ENCODE assay signal across 17 cellular contexts in genomic region chr5:150147580-150148407, GRCh38. TPM values are rescaled to one million over a fixed set of nuclear protein-coding genes. Genes with fewer than 3 reads are reported as not detected.
A peak's percentile ranks its signal among the peaks of the same experiment; 100 is the strongest.
DNase-seq lines count a peak whose midpoint lies in the region; FAIRE-seq and TF ChIP-seq lines count a peak whose summit lies in the region.
"Had no signal": no experiment of that assay in that cellular context is flagged by ENCODE, and none has a peak within 500 bp of the region (broad histone marks: within the 10 kb centered on the region; RNA-seq: fewer than 3 reads in every experiment).

No MANE protein-coding gene starts in this region.

- no peak overlapping the region for H3K18ac ChIP-seq in H1 (ENCODE audit: extremely low read depth, low read length)

- H3K23ac ChIP-seq in H1 (ENCODE audit: insufficient read length): no peak overlapping the region

- H3K36me3 Mint-ChIP-seq in activated CD4-positive, alpha-beta T cell treated with anti-CD3 and anti-CD28 coated beads, Interleukin-2, amount 10 ng/mL, durations not matched to agents 7 days and 5 days (ENCODE audit: low read depth): no peaks in the 10 kb centered on the region
- H3K36me3 Mint-ChIP-seq in activated CD4-positive, alpha-beta T cell treated with anti-CD3 and anti-CD28 coated beads, Interleukin-2, amount 10 ng/mL, durations not matched to agents 24 days and 14 days (ENCODE audit: low read depth): no peaks in the 10 kb centered on the region
- H3K36me3 Mint-ChIP-seq in nephron (ENCODE audit: low read depth): peaks cover 18% of the 10 kb centered on the region

- WGBS in H1 (ENCODE audit: extremely low coverage in 1 of 2, insufficient coverage in 1 of 2, insufficient read length in 1 of 2, insufficient replicate concordance in 2 of 2, low coverage in 1 of 2, low lambda C conversion rate in 2 of 2, missing lambda C conversion rate in 1 of 2), 2 experiments: 86% methylated on average over 15 of the region's 15 CpGs; no CpG with 5 or more reads in 1 of the 2 experiments
- WGBS in thyroid gland, 2 donors: 83 to 91% methylated on average over 15 of the region's 15 CpGs

- H3K79me2 ChIP-seq in H1 (ENCODE audit: control insufficient read depth in 1 of 2, insufficient read depth in 2 of 2, low read length in 2 of 2): no peaks in the 10 kb centered on the region

- H3K27me3 ChIP-seq in H1 (replicated peaks in 1 of 4; ENCODE audit: control insufficient read depth in 3 of 4, extremely low read depth in 1 of 4, insufficient read depth in 3 of 4, low read length in 3 of 4): no peaks in the 10 kb centered on the region; a peak in 1 of 7 replicates
- H3K27me3 ChIP-seq in thyroid gland: no peaks in the 10 kb centered on the region

- H2AFZ ChIP-seq in H1 (ENCODE audit: low read length): no peak overlapping the region

- H3K4me3 ChIP-seq in H1 (ENCODE audit: extremely low read depth in 1 of 4, insufficient read depth in 2 of 4, low read depth in 3 of 4, low read length in 4 of 4): no peak overlapping the region
- H3K4me3 ChIP-seq in thyroid gland (replicated peaks in 1 of 3): no peak overlapping the region

- H4K20me1 ChIP-seq in H1 (replicated peaks in 1 of 2; ENCODE audit: control insufficient read depth in 1 of 2, insufficient read depth in 2 of 2, low read length in 2 of 2): no peaks in the 10 kb centered on the region

- no peaks in the 10 kb centered on the region for H3K27me3 Mint-ChIP-seq in activated CD4-positive, alpha-beta T cell treated with anti-CD3 and anti-CD28 coated beads, Interleukin-2, amount 10 ng/mL, durations not matched to agents 7 days and 5 days
- H3K27me3 Mint-ChIP-seq in activated CD4-positive, alpha-beta T cell treated with anti-CD3 and anti-CD28 coated beads, Interleukin-2, amount 10 ng/mL, durations not matched to agents 24 days and 14 days: no peaks in the 10 kb centered on the region
- H3K27me3 Mint-ChIP-seq in nephron (ENCODE audit: low read depth): peaks cover 4% of the 10 kb centered on the region

- H4K8ac ChIP-seq in H1 (ENCODE audit: extremely low read depth, insufficient read depth, low read length): no peak overlapping the region

- no peak overlapping the region for H3K4me2 ChIP-seq in H1 (ENCODE audit: insufficient read depth in 1 of 2, low read depth in 2 of 2, low read length in 2 of 2)
- H3K4me2 ChIP-seq: KMS-11 had no signal

- H3K4me3 Mint-ChIP-seq in activated CD4-positive, alpha-beta T cell treated with anti-CD3 and anti-CD28 coated beads, Interleukin-2, amount 10 ng/mL, durations not matched to agents 7 days and 5 days: no peak overlapping the region
- H3K4me3 Mint-ChIP-seq in activated CD4-positive, alpha-beta T cell treated with anti-CD3 and anti-CD28 coated beads, Interleukin-2, amount 10 ng/mL, durations not matched to agents 24 days and 14 days: no peak overlapping the region
- peak overlapping the region in 1 of 3 experiments; percentile 37 for H3K4me3 Mint-ChIP-seq in nephron
- H3K4me3 Mint-ChIP-seq: activated naive CD4-positive, alpha-beta T cell treated with anti-CD3 and anti-CD28 coated beads for 36 hours had no signal

- H3K9me3 ChIP-seq in H1 (ENCODE audit: insufficient read depth in 2 of 2, low read depth in 1 of 2, low read length in 1 of 2): no peaks in the 10 kb centered on the region
- H3K9me3 ChIP-seq in thyroid gland: no peaks in the 10 kb centered on the region

- H3K79me1 ChIP-seq in H1 (ENCODE audit: low read depth, low read length): no peaks in the 10 kb centered on the region; the same call in 1 of the 2 replicates

- intact Hi-C loops in activated CD4-positive, alpha-beta T cell treated with anti-CD3 and anti-CD28 coated beads, Interleukin-2, amount 10 ng/mL, durations not matched to agents 24 days and 14 days (cut with micrococcal nuclease): no loop called here
- intact Hi-C loops in thyroid gland (cut with DNase I): no loop called here

- no peak overlapping the region for H3K56ac ChIP-seq in H1 (replicated peaks; ENCODE audit: insufficient read length, low read depth, low read length)

- peaks cover 39% of the 10 kb centered on the region for H3K4me1 Mint-ChIP-seq in activated CD4-positive, alpha-beta T cell treated with anti-CD3 and anti-CD28 coated beads, Interleukin-2, amount 10 ng/mL, durations not matched to agents 7 days and 5 days
- peaks cover 31% of the 10 kb centered on the region for H3K4me1 Mint-ChIP-seq in activated CD4-positive, alpha-beta T cell treated with anti-CD3 and anti-CD28 coated beads, Interleukin-2, amount 10 ng/mL, durations not matched to agents 24 days and 14 days
- peaks cover 68% of the 10 kb centered on the region for H3K4me1 Mint-ChIP-seq in nephron

- peak overlapping the region; percentile 42 for H3K27ac Mint-ChIP-seq in activated CD4-positive, alpha-beta T cell treated with anti-CD3 and anti-CD28 coated beads, Interleukin-2, amount 10 ng/mL, durations not matched to agents 7 days and 5 days
- no peak overlapping the region for H3K27ac Mint-ChIP-seq in activated CD4-positive, alpha-beta T cell treated with anti-CD3 and anti-CD28 coated beads, Interleukin-2, amount 10 ng/mL, durations not matched to agents 24 days and 14 days
- H3K27ac Mint-ChIP-seq in nephron: peak overlapping the region; percentile 60 to 92 (median 81)
- H3K27ac Mint-ChIP-seq: activated naive CD4-positive, alpha-beta T cell treated with anti-CD3 and anti-CD28 coated beads for 36 hours had no signal

- TF ChIP-seq CTCF in H1 (IDR thresholded peaks at IDR 0.05; ENCODE audit: control extremely low read depth in 1 of 3, insufficient read depth in 1 of 3, low read depth in 1 of 3, low read length in 3 of 3): no peak
- no peak for TF ChIP-seq CTCF in nephron (IDR thresholded peaks at IDR 0.05; ENCODE audit: unreplicated experiment in 3 of 3)
- no peak for TF ChIP-seq CTCF in thyroid gland (IDR thresholded peaks at IDR 0.05)
- no peak for TF ChIP-seq CTCF in D721Med (IDR thresholded peaks at IDR 0.05; ENCODE audit: insufficient read depth, missing control alignments)

- POLR2A ChIA-PET in activated CD4-positive, alpha-beta T cell treated with anti-CD3 and anti-CD28 coated beads, Interleukin-2, amount 10 ng/mL, durations not matched to agents 7 days and 5 days (lab: Charles Lee): no interaction called here
- POLR2A ChIA-PET in H1 (lab: Charles Lee; ENCODE audit: partially characterized antibody): interaction anchor here (1.3 kb wide), 2 partner anchors 26 to 36 kb away, joined by 3 to 4 read pairs; no protein-coding TSS in a partner anchor

- H2BK5ac ChIP-seq in H1 (ENCODE audit: low read depth, low read length): no peak overlapping the region

- H2BK15ac ChIP-seq in H1 (ENCODE audit: low read length): no peak overlapping the region

- H2BK12ac ChIP-seq in H1 (ENCODE audit: low read depth, low read length): no peak overlapping the region

- H2BK20ac ChIP-seq in H1 (ENCODE audit: low read length): no peak overlapping the region

- H2AK5ac ChIP-seq in H1 (ENCODE audit: low read depth, low read length): 0 out of 2 replicates have a peak overlapping the region, but pooled peaks have one; percentile 15

- H3K23me2 ChIP-seq in H1 (ENCODE audit: low read depth, low read length): no peaks in the 10 kb centered on the region

- DNase-seq in activated CD4-positive, alpha-beta T cell treated with anti-CD3 and anti-CD28 coated beads, Interleukin-2, amount 10 ng/mL, durations not matched to agents 7 days and 5 days: no peak
- DNase-seq in activated CD4-positive, alpha-beta T cell treated with anti-CD3 and anti-CD28 coated beads, Interleukin-2, amount 10 ng/mL, durations not matched to agents 24 days and 14 days: no peak
- DNase-seq in H1 (ENCODE audit: low read depth in 1 of 2, low spot score in 2 of 2) (no peak), thyroid gland (no peak), GM19239 (ENCODE audit: insufficient read length, low spot score) (no peak), HuH-7 (ENCODE audit: low spot score) (no peak), D721Med (ENCODE audit: insufficient read length, low spot score) (no peak)
- DNase-seq: activated naive CD4-positive, alpha-beta T cell treated with anti-CD3 and anti-CD28 coated beads for 36 hours; immature natural killer cell; NCI-H1436 treated with DMSO at 0.1 percent for 48 hours; NCI-H69 had no signal

- no peak for TF ChIP-seq EP300 in H1 (IDR thresholded peaks at IDR 0.05; ENCODE audit: borderline replicate concordance in 1 of 2, low read depth in 2 of 2, low read length in 2 of 2)

- no peak overlapping the region for H3K4ac ChIP-seq in H1 (replicated peaks; ENCODE audit: insufficient read length, low read depth, low read length)

- TF ChIP-seq POLR2A in H1 (IDR thresholded peaks at IDR 0.05; ENCODE audit: control extremely low read depth in 1 of 2, low read depth in 2 of 2, low read length in 2 of 2) (no peak), thyroid gland (IDR thresholded peaks at IDR 0.05) (no peak)

- TF ChIP-seq RAD21 in H1 (IDR thresholded peaks at IDR 0.05 in 1 of 2, conservative IDR thresholded peaks at IDR 0.05 in 1 of 2; ENCODE audit: low read depth in 2 of 2, low read length in 2 of 2): no peak

- no peaks in the 10 kb centered on the region for H3K36me3 ChIP-seq in H1 (ENCODE audit: control insufficient read depth in 2 of 4, insufficient read depth in 4 of 4, low read length in 3 of 4)
- no peaks in the 10 kb centered on the region for H3K36me3 ChIP-seq in thyroid gland

- no peak overlapping the region for H4K5ac ChIP-seq in H1 (ENCODE audit: insufficient read length, low read depth, low read length)

- H3K27ac ChIP-seq in H1 (ENCODE audit: low read depth, low read length): no peak overlapping the region
- H3K27ac ChIP-seq in thyroid gland: peak overlapping the region; percentile 29 to 46 (median 38)
- H3K27ac ChIP-seq: KMS-11 had no signal

- no peaks in the 10 kb centered on the region for H3K9me3 Mint-ChIP-seq in activated CD4-positive, alpha-beta T cell treated with anti-CD3 and anti-CD28 coated beads, Interleukin-2, amount 10 ng/mL, durations not matched to agents 7 days and 5 days
- H3K9me3 Mint-ChIP-seq in activated CD4-positive, alpha-beta T cell treated with anti-CD3 and anti-CD28 coated beads, Interleukin-2, amount 10 ng/mL, durations not matched to agents 24 days and 14 days: no peaks in the 10 kb centered on the region
- H3K9me3 Mint-ChIP-seq in nephron: no peaks in the 10 kb centered on the region
- H3K9me3 Mint-ChIP-seq: activated naive CD4-positive, alpha-beta T cell treated with anti-CD3 and anti-CD28 coated beads for 36 hours; immature natural killer cell had no signal

- no peak overlapping the region for H3K14ac ChIP-seq in H1 (ENCODE audit: insufficient read length)

- H4K91ac ChIP-seq in H1 (replicated peaks; ENCODE audit: insufficient read length, low read length): no peak overlapping the region

- FAIRE-seq in H1 (lab: Jason Lieb, UNC) (no peak), GM19239 (lab: Jason Lieb, UNC) (no peak), D721Med (lab: Jason Lieb, UNC) (no peak)
- FAIRE-seq: colon had no signal

- no peak overlapping the region for H2BK120ac ChIP-seq in H1 (replicated peaks; ENCODE audit: low read depth, low read length)

- peaks cover 0 to 15% (median 8%) of the 10 kb centered on the region in 4 experiments; a peak in 6 of 7 replicates for H3K4me1 ChIP-seq in H1 (replicated peaks in 1 of 4; ENCODE audit: control insufficient read depth in 3 of 4, insufficient read depth in 4 of 4, low read length in 3 of 4)
- no peaks in the 10 kb centered on the region for H3K4me1 ChIP-seq in thyroid gland

- CTCF ChIA-PET in activated CD4-positive, alpha-beta T cell treated with anti-CD3 and anti-CD28 coated beads, Interleukin-2, amount 10 ng/mL, durations not matched to agents 7 days and 5 days (lab: Charles Lee): interaction anchor here (1.0 to 3.4 kb wide), 3 partner anchors 9 to 481 kb away, joined by 3 to 9 read pairs (median 3); no protein-coding TSS in a partner anchor
- CTCF ChIA-PET in H1 (lab: Charles Lee; ENCODE audit: partially characterized antibody): interaction anchor here (0.6 to 4.1 kb wide), 15 partner anchors 11 to 295 kb away, joined by 3 to 21 read pairs (median 4); no protein-coding TSS in a partner anchor

- H3K9ac ChIP-seq in H1 (replicated peaks in 1 of 4; ENCODE audit: extremely low read depth in 1 of 4, low read depth in 3 of 4, low read length in 3 of 4): no peak overlapping the region
- H3K9ac ChIP-seq: KMS-11 had no signal

RNA-seq across cellular contexts. Expression of gene PDGFRB, which starts 7.9 kb away (rescaled TPM):
- 1 to 10 TPM; 1.9 to 3.6 TPM for total RNA-seq in activated CD4-positive, alpha-beta T cell treated with anti-CD3 and anti-CD28 coated beads, Interleukin-2, amount 10 ng/mL, durations not matched to agents 7 days and 5 days
- total RNA-seq in activated CD4-positive, alpha-beta T cell treated with anti-CD3 and anti-CD28 coated beads, Interleukin-2, amount 10 ng/mL, durations not matched to agents 24 days and 14 days: 0.62 and 1.5 TPM in 2 replicates
- total RNA-seq in H1 (2021; fragmentation: NEBNext Ultra II Directional; extraction: Animal tissue kit (Norgen Biotek cat#: 25700)): 13.7 and 15.9 TPM in 2 replicates
- 4.2 and 5.9 TPM in 2 replicates for polyA plus RNA-seq in H1 (2011; rRNA removed)
- polyA plus RNA-seq in H1 (2011; cell fraction: cytosol; rRNA removed): 3.6 TPM
- 12.1 TPM for polyA plus RNA-seq in H1 (2011; cell fraction: nucleus; rRNA removed)
- polyA plus RNA-seq in H1 (2012, experiment 1 of 2): 4.0 to 5.6 TPM (median 5.0 TPM) in 4 replicates
- polyA plus RNA-seq in H1 (2012, experiment 2 of 2): 3.9 TPM
- polyA plus RNA-seq in H1 (2013, experiment 1 of 2): 14.2 TPM
- 15.0 TPM for polyA plus RNA-seq in H1 (2013, experiment 2 of 2)
- 15.1 and 15.7 TPM in 2 replicates for polyA minus RNA-seq in H1 (2011; rRNA and poly(A)+ RNA removed)
- 6.9 TPM for polyA minus RNA-seq in H1 (2011; cell fraction: cytosol; rRNA and poly(A)+ RNA removed)
- polyA minus RNA-seq in H1 (2011; cell fraction: nucleus; rRNA and poly(A)+ RNA removed): 21.7 TPM
- total RNA-seq in thyroid gland: 100 to 1,000 TPM in 2 of 4 donors, 10 to 100 TPM in 2; 47.3 to 108 (median 84.8) TPM

RNA-seq across cellular contexts. Expression of gene CDX1, which starts 18.8 kb away (rescaled TPM):
- total RNA-seq in activated CD4-positive, alpha-beta T cell treated with anti-CD3 and anti-CD28 coated beads, Interleukin-2, amount 10 ng/mL, durations not matched to agents 7 days and 5 days: not detected
- not detected in 2 replicates for total RNA-seq in activated CD4-positive, alpha-beta T cell treated with anti-CD3 and anti-CD28 coated beads, Interleukin-2, amount 10 ng/mL, durations not matched to agents 24 days and 14 days
- not detected in 2 replicates for total RNA-seq in H1 (2021; fragmentation: NEBNext Ultra II Directional; extraction: Animal tissue kit (Norgen Biotek cat#: 25700))
- polyA plus RNA-seq in H1 (2011; rRNA removed): 0.06 TPM in 1 of 2 replicates, not detected in the other
- not detected for polyA plus RNA-seq in H1 (2011; cell fraction: cytosol; rRNA removed)
- not detected for polyA plus RNA-seq in H1 (2011; cell fraction: nucleus; rRNA removed)
- polyA plus RNA-seq in H1 (2012, experiment 1 of 2): not detected in 4 replicates
- polyA plus RNA-seq in H1 (2012, experiment 2 of 2): 0.13 TPM
- 0.06 TPM for polyA plus RNA-seq in H1 (2013, experiment 1 of 2)
- polyA plus RNA-seq in H1 (2013, experiment 2 of 2): 0.04 TPM
- not detected in 2 replicates for polyA minus RNA-seq in H1 (2011; rRNA and poly(A)+ RNA removed)
- polyA minus RNA-seq in H1 (2011; cell fraction: cytosol; rRNA and poly(A)+ RNA removed): not detected
- not detected for polyA minus RNA-seq in H1 (2011; cell fraction: nucleus; rRNA and poly(A)+ RNA removed)
- not detected for total RNA-seq in thyroid gland
- total RNA-seq: A172; activated CD8-positive, alpha-beta memory T cell treated with anti-CD3 and anti-CD28 coated beads for 36 hours; activated naive CD4-positive, alpha-beta T cell treated with anti-CD3 and anti-CD28 coated beads for 36 hours; subcutaneous adipose tissue had no signal
- polyA plus RNA-seq: immature natural killer cell had no signal

RNA-seq across cellular contexts. Expression of gene SLC6A7, which starts 42.1 kb away (rescaled TPM):
- total RNA-seq in activated CD4-positive, alpha-beta T cell treated with anti-CD3 and anti-CD28 coated beads, Interleukin-2, amount 10 ng/mL, durations not matched to agents 7 days and 5 days: not detected
- not detected in 2 replicates for total RNA-seq in activated CD4-positive, alpha-beta T cell treated with anti-CD3 and anti-CD28 coated beads, Interleukin-2, amount 10 ng/mL, durations not matched to agents 24 days and 14 days
- total RNA-seq in H1 (2021; fragmentation: NEBNext Ultra II Directional; extraction: Animal tissue kit (Norgen Biotek cat#: 25700)): 0.07 TPM in 1 of 2 replicates, not detected in the other
- 0.02 and 0.12 TPM in 2 replicates for polyA plus RNA-seq in H1 (2011; rRNA removed)
- 0.04 TPM for polyA plus RNA-seq in H1 (2011; cell fraction: cytosol; rRNA removed)
- polyA plus RNA-seq in H1 (2011; cell fraction: nucleus; rRNA removed): 0.58 TPM
- 0.09 to 0.13 TPM (median 0.11 TPM) in 3 of 4 replicates, not detected in the other for polyA plus RNA-seq in H1 (2012, experiment 1 of 2)
- not detected for polyA plus RNA-seq in H1 (2012, experiment 2 of 2)
- 0.06 TPM for polyA plus RNA-seq in H1 (2013, experiment 1 of 2)
- 0.06 TPM for polyA plus RNA-seq in H1 (2013, experiment 2 of 2)
- polyA minus RNA-seq in H1 (2011; rRNA and poly(A)+ RNA removed): 0.41 TPM in 1 of 2 replicates, not detected in the other
- not detected for polyA minus RNA-seq in H1 (2011; cell fraction: cytosol; rRNA and poly(A)+ RNA removed)
- polyA minus RNA-seq in H1 (2011; cell fraction: nucleus; rRNA and poly(A)+ RNA removed): not detected
- total RNA-seq in thyroid gland: not detected
- total RNA-seq: A172; activated CD8-positive, alpha-beta memory T cell treated with anti-CD3 and anti-CD28 coated beads for 36 hours; activated naive CD4-positive, alpha-beta T cell treated with anti-CD3 and anti-CD28 coated beads for 36 hours had no signal
- polyA plus RNA-seq: immature natural killer cell had no signal
